Comparison of ENCODE assay signal across 9 cellular contexts in the genomic region with DNA sequence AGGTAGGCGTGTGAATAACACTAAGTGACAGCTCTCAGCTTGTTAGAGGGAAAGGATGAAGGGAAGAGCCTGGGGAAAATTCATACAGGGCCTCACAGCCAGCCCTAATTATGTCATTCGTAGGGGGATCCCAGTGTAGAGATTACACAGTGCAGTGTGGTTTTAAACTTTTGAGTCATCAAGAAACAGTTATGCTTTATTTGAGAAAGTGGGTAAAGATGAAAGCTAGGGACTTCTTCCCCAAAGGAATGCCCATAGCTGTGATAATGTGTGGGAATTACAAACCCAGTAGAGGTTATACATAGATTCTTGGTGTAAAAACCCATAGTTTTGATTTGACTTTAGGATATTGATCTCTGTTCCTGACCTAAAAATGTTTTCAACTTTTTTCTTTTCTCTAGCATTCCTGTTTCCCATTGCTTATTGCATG.
DNase-seq lines count a peak whose midpoint lies in the region; ATAC-seq and FAIRE-seq lines count a peak whose summit lies in the region.
"Had no signal": no experiment of that assay in that cellular context is flagged by ENCODE, and none has a peak within 500 bp of the region (broad histone marks: within the 10 kb centered on the region; RNA-seq: fewer than 3 reads in every experiment).

No MANE protein-coding gene starts in this region.

- ATAC-seq in GM21717 (IDR thresholded peaks at IDR 0.05; ENCODE audit: unreplicated experiment) (peak; percentile 25), HG02970 (IDR thresholded peaks at IDR 0.05; ENCODE audit: low FRiP score, unreplicated experiment) (no peak), HG03571 (IDR thresholded peaks at IDR 0.05; ENCODE audit: unreplicated experiment) (no peak)

- DNase-seq in EL, result peak; percentile 76
- DNase-seq in RCC 7860 (ENCODE audit: low spot score), result peak; percentile 69
- DNase-seq in fibroblast of peridontal ligament (ENCODE audit: extremely low read depth), result peak; percentile 78
- no peak for DNase-seq in DMS79 treated with DMSO at 0.1 percent for 48 hours (lab: John Stamatoyannopoulos, UW)
- DNase-seq in SW 1271 (lab: John Stamatoyannopoulos, UW), result no peak
- DNase-seq: RPMI8226 had no signal

- peak; percentile 76 for FAIRE-seq in RCC 7860 (lab: Jason Lieb, UNC)

Comparison
In these comparisons a context has a peak if more than half of its experiments do, and no peak if none do; other contexts are left out.
1. DNase-seq: peak in EL (single experiment), RCC 7860 (single experiment) and fibroblast of peridontal ligament (single experiment); none in DMS79 treated with DMSO at 0.1 percent for 48 hours (single experiment) and SW 1271 (0 of 2).